7 cellular contexts compared by ENCODE assay signal in the genomic region with DNA sequence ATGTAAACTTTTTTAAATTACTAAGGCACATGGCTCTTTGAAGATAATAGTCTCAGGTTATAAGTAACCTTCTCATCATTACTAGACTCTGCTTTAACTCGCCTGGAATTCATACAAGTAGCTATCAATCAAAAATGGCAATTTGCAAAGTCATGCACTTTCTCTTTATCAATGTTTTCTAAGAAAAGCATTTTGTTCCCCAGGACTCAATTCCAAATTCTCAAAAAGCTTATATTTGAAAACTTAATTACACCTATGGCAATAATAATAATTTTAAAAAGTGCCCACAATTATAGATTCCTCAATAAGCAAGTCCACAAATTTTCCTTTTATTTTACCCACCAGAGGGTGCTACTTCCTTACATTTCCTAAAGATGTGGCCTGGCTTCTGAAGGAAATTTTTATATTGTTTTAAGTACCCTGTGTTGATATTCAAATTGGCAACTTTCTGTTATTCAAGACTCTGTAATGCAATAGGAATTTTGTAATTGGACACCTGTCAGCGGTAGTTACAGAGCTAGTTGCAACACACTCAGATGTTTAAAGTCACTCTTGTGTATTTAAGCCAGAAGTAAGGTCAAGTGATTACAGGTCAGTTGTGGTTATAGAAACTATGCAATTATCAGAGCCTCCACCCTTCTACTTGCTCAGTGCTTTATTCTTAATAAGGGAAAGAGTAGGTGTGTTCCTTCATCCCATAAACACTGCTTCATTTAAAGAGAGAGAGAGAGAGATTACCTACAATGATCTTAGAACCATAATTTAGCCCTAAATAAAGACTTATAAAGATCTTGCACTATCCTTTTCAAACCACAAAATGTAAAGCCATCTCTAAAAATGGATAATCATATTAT. TPM values are rescaled to one million over a fixed set of nuclear protein-coding genes. Genes with fewer than 3 reads are reported as not detected.
DNase-seq lines count a peak whose midpoint lies in the region; ATAC-seq and TF ChIP-seq lines count a peak whose summit lies in the region.

No MANE protein-coding gene starts in this region.

- H3K4me3 ChIP-seq in GM12875 (ENCODE audit: low read depth, low read length) (no peak overlapping the region), LNCaP clone FGC (ENCODE audit: low read depth, low read length) (no peak overlapping the region), fibroblast of lung (replicated peaks in 1 of 4; ENCODE audit: control extremely low read depth in 1 of 4, insufficient read depth in 1 of 4, low read depth in 3 of 4, low read length in 4 of 4) (no peak overlapping the region)

- no peaks in the 10 kb centered on the region for H3K4me1 ChIP-seq in fibroblast of lung (ENCODE audit: control insufficient read depth, extremely low read depth, insufficient read depth, low read length)

- no peaks in the 10 kb centered on the region for H3K9me3 Mint-ChIP-seq in T-cell

- peaks cover 0 to 5% of the 10 kb centered on the region in 2 donors for H3K27me3 Mint-ChIP-seq in T-cell

- H3K27ac Mint-ChIP-seq in T-cell: no peak overlapping the region

- H3K27ac ChIP-seq in RWPE1 (no peak overlapping the region), fibroblast of lung (ENCODE audit: insufficient read depth, low read length) (no peak overlapping the region)

- ATAC-seq in omental fat pad (ENCODE audit: low FRiP score) (peak; percentile 94), T-cell (replicated peaks in 1 of 4) (no peak)

- no peaks in the 10 kb centered on the region for H3K4me1 Mint-ChIP-seq in T-cell

- TF ChIP-seq CTCF in GM12875 (IDR thresholded peaks at IDR 0.05; ENCODE audit: borderline replicate concordance, insufficient read depth, low read depth, low read length): peak; percentile 3; the same call in 1 of the 2 replicates
- peak; percentile 45 for TF ChIP-seq CTCF in LNCaP clone FGC (IDR thresholded peaks at IDR 0.05; ENCODE audit: control insufficient read depth, extremely low read depth, insufficient read depth)
- peak; percentile 73 for TF ChIP-seq CTCF in RWPE1 (conservative IDR thresholded peaks at IDR 0.05; ENCODE audit: low read depth)
- TF ChIP-seq CTCF in fibroblast of lung (conservative IDR thresholded peaks at IDR 0.05 in 1 of 2, IDR thresholded peaks at IDR 0.05 in 1 of 2; ENCODE audit: low read depth in 1 of 2, low read length in 2 of 2): peak; percentile 33 to 43
- no peak for TF ChIP-seq CTCF in omental fat pad (IDR thresholded peaks at IDR 0.05)

- peak; percentile 90 for DNase-seq in LNCaP clone FGC (ENCODE audit: low read depth)
- peak; percentile 75 for DNase-seq in RWPE1 (ENCODE audit: low spot score)
- DNase-seq in fibroblast of lung (ENCODE audit: low read depth in 2 of 2): peak; percentile 94 to 95
- no peak for DNase-seq in omental fat pad (ENCODE audit: low spot score)
- DNase-seq in T-cell: no peak
- DNase-seq in activated T-cell treated with anti-CD3 and anti-CD28 coated beads, Interleukin-2, amount 50 U/mL, for 1 hour: no peak

- no peak overlapping the region for H3K4me2 ChIP-seq in fibroblast of lung (ENCODE audit: extremely low read depth, insufficient read depth, low read length)

- H3K27me3 ChIP-seq in fibroblast of lung (ENCODE audit: control insufficient read depth, insufficient read depth, low read length): no peaks in the 10 kb centered on the region

- H3K9me3 ChIP-seq in fibroblast of lung (ENCODE audit: control insufficient read depth, insufficient read depth, low read depth, low read length): no peaks in the 10 kb centered on the region

- POLR2A ChIA-PET in RWPE1 (lab: Yijun Ruan, JAX; ENCODE audit: low non-redundant PET) (no interaction called here), T-cell (lab: Charles Lee) (interaction anchor here in 1 of 2 donors (0.6 kb wide), 1 partner anchor 88 kb away, joined by 5 read pairs; no protein-coding TSS in a partner anchor)

- no peak overlapping the region for H3K9ac ChIP-seq in fibroblast of lung (ENCODE audit: insufficient read depth, low read length)

- CTCF ChIA-PET in RWPE1 (lab: Yijun Ruan, JAX) (interaction anchor here (0.6 to 2.7 kb wide), 19 partner anchors 27 to 292 kb away, joined by 3 to 30 read pairs (median 4); partner anchors contain the start of gene WASL), T-cell (lab: Charles Lee) (interaction anchor here (1.0 to 1.4 kb wide), 4 partner anchors 8 to 52 kb away, joined by 3 to 4 read pairs (median 4); partner anchors contain the start of gene WASL (in 1 of the 2))

- no peak overlapping the region for H2AFZ ChIP-seq in fibroblast of lung (ENCODE audit: low read length)

- H3K4me3 Mint-ChIP-seq in T-cell: no peak overlapping the region

- no peaks in the 10 kb centered on the region for H3K36me3 ChIP-seq in fibroblast of lung (ENCODE audit: control insufficient read depth, insufficient read depth, low read length)

- H3K79me2 ChIP-seq in fibroblast of lung (ENCODE audit: control insufficient read depth, insufficient read depth, low read length): no peaks in the 10 kb centered on the region

- H3K36me3 Mint-ChIP-seq in T-cell: no peaks in the 10 kb centered on the region

- no peaks in the 10 kb centered on the region for H4K20me1 ChIP-seq in fibroblast of lung (ENCODE audit: control insufficient read depth, extremely low read depth, insufficient read depth, low read length)

RNA-seq across cellular contexts. Expression of gene HYAL4, which starts 47.1 kb away (rescaled TPM):
- not detected in 2 replicates for total RNA-seq in fibroblast of lung
- polyA plus RNA-seq in fibroblast of lung: not detected in 2 replicates
- polyA plus RNA-seq in fibroblast of lung (2012): not detected in 2 replicates
- polyA minus RNA-seq in fibroblast of lung (ENCODE audit: low replicate concordance): not detected in 2 replicates
- not detected for total RNA-seq in omental fat pad
- total RNA-seq in T-cell: not detected

RNA-seq across cellular contexts. Expression of gene WASL, which starts 49.1 kb away (rescaled TPM):
- total RNA-seq in fibroblast of lung: 12.1 and 15.4 TPM in 2 replicates
- polyA plus RNA-seq in fibroblast of lung: 18.0 and 21.0 TPM in 2 replicates
- 16.9 and 22.4 TPM in 2 replicates for polyA plus RNA-seq in fibroblast of lung (2012)
- polyA minus RNA-seq in fibroblast of lung (ENCODE audit: low replicate concordance): 2.5 and 4.2 TPM in 2 replicates
- total RNA-seq in omental fat pad: 10 to 100 TPM; 23.8 to 30.9 (median 27.6) TPM
- total RNA-seq in T-cell: 10 to 100 TPM in 2 of 5 donors, 1 to 10 TPM in 3; 9.1 to 12.2 (median 9.8) TPM

Comparison
In these comparisons a context has a peak if more than half of its experiments do, and no peak if none do; other contexts are left out.
1. CTCF ChIP-seq: peak in GM12875 (single experiment), LNCaP clone FGC (single experiment), RWPE1 (single experiment) and fibroblast of lung (2 of 2); none in omental fat pad (0 of 3).
2. DNase-seq: peak in LNCaP clone FGC (single experiment), RWPE1 (single experiment) and fibroblast of lung (2 of 2); none in omental fat pad (single experiment), T-cell (0 of 34) and activated T-cell treated with anti-CD3 and anti-CD28 coated beads, Interleukin-2, amount 50 U/mL, for 1 hour (single experiment).